15 cellular contexts compared by ENCODE assay signal in the genomic region with DNA sequence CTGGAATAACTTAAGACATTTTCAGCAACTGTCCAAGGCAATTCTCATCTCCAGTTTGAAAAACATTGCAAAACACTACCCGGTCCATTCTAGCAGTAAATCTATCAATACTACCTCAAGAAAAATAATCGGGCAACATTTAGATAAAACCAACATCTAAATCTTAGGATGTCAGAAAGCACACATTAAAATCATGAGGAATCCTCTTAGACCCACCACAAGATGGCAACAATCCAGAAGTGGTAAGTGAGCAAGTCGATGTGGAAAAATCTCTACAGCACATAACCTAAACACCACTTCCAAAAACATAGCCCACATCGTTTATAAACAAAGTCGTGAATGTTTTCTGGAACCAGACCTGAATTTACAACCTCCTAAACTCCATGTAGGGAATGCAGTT. TPM values are rescaled to one million over a fixed set of nuclear protein-coding genes. Genes with fewer than 3 reads are reported as not detected.
A peak's percentile ranks its signal among the peaks of the same experiment; 100 is the strongest.
DNase-seq lines count a peak whose midpoint lies in the region; ATAC-seq, FAIRE-seq and TF ChIP-seq lines count a peak whose summit lies in the region.
"Had no signal": no experiment of that assay in that cellular context is flagged by ENCODE, and none has a peak within 500 bp of the region (broad histone marks: within the 10 kb centered on the region; RNA-seq: fewer than 3 reads in every experiment).

No MANE protein-coding gene starts in this region.

- peak; percentile 21 for DNase-seq in AG10803 (ENCODE audit: low read depth)
- peak; percentile 5 for DNase-seq in HCEC 1CT
- DNase-seq in RPMI7951 (ENCODE audit: low read depth): peak; percentile 27
- peak; percentile 33 for DNase-seq in fibroblast of villous mesenchyme (ENCODE audit: low read depth)
- no peak for DNase-seq in GM12892 (ENCODE audit: insufficient read length)
- DNase-seq in NCI-H446 treated with DMSO at 0.1 percent for 48 hours (lab: John Stamatoyannopoulos, UW): no peak
- no peak for DNase-seq in NOMO-1 treated with DMSO at 0.1 percent for 48 hours (lab: John Stamatoyannopoulos, UW; ENCODE audit: unreplicated experiment)
- DNase-seq in left cardiac atrium: no peak
- DNase-seq: activated naive CD8-positive, alpha-beta T cell treated with anti-CD3 and anti-CD28 coated beads, Interleukin-2, amount 10 ng/mL, durations not matched to agents 7 days and 5 days; C1 segment of cervical spinal cord; head of caudate nucleus; left ventricle myocardium inferior; occipital lobe; stimulated activated CD8-positive, alpha-beta memory T cell treated with anti-CD3 and anti-CD28 coated beads, Interleukin-4, amount 100 ng/mL, for 48 hours had no signal

- ATAC-seq in left cardiac atrium: no peak

- no peak for TF ChIP-seq POLR2A in GM12892 (IDR thresholded peaks at IDR 0.05; ENCODE audit: low read depth, low read length)

- TF ChIP-seq CTCF in AG10803 (conservative IDR thresholded peaks at IDR 0.05; ENCODE audit: low read length): no peak
- no peak for TF ChIP-seq CTCF in fibroblast of villous mesenchyme (IDR thresholded peaks at IDR 0.05; ENCODE audit: insufficient read depth, low read depth, low read length)

- no peak for FAIRE-seq in GM12892 (lab: Jason Lieb, UNC)
- FAIRE-seq: H54 had no signal

- H3K4me3 ChIP-seq in AG10803 (ENCODE audit: low read length) (no peak overlapping the region), fibroblast of villous mesenchyme (ENCODE audit: low read depth, low read length) (no peak overlapping the region)
- H3K4me3 ChIP-seq: left ventricle myocardium inferior had no signal

- intact Hi-C loops in left cardiac atrium (cut with DNase I): no loop called here

RNA-seq across cellular contexts. Expression of a gene that starts 5.7 kb away (rescaled TPM):
- total RNA-seq in RPMI7951 (2014; rRNA removed; shearing (Covaris generic)): 0.20 and 0.60 TPM in 2 replicates
- total RNA-seq in fibroblast of villous mesenchyme (11.7 and 14.2 TPM in 2 replicates), left cardiac atrium (1 to 10 TPM in 1 of 2 donors, under 1 TPM in 1; 0.39 to 1.3 TPM)
- polyA plus RNA-seq in GM12892 (2012; ENCODE audit: missing spikeins): not detected

Comparison
In these comparisons a context has a peak if more than half of its experiments do, and no peak if none do; other contexts are left out.
1. DNase-seq: peak in AG10803 (single experiment), HCEC 1CT (single experiment), RPMI7951 (single experiment) and fibroblast of villous mesenchyme (single experiment); none in GM12892 (single experiment), NCI-H446 treated with DMSO at 0.1 percent for 48 hours (single experiment), NOMO-1 treated with DMSO at 0.1 percent for 48 hours (single experiment) and left cardiac atrium (single experiment).